Comparison of ENCODE assay signal across 9 cellular contexts in the genomic region with DNA sequence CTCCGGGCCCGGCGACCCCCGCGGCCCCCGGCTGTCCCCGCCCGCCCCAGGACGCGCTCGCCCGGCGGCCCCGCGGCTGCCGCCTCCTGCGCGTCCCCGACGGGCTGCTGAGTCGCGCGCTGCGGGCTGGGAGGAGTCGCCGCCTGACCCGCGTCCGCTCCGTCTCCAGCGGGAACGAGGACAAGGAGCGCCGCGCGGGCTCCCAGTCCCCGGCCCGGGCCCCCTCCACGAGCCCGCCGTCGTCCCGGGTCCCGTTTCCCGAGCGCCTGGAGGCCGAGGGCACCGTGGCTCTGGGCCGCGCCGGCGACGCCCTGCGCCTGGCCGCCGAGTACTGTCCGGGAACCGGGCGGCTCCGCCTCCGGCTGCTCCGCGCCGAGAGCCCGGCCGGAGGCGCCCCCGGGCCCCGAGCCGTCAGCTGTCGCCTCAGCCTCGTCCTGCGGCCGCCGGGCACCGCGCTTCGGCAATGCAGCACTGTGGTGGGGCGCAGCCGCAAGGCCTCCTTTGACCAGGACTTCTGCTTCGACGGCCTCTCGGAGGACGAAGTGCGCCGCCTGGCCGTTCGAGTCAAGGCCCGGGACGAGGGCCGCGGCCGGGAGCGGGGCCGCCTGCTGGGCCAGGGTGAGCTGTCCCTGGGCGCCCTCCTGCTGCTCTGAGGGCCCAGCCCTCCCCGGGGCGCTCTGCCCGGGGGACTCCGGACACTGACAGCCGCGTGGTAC. TPM values are rescaled to one million over a fixed set of nuclear protein-coding genes. Genes with fewer than 3 reads are reported as not detected.
DNase-seq lines count a peak whose midpoint lies in the region; ATAC-seq and TF ChIP-seq lines count a peak whose summit lies in the region.
"Had no signal": no experiment of that assay in that cellular context is flagged by ENCODE, and none has a peak within 500 bp of the region (broad histone marks: within the 10 kb centered on the region; RNA-seq: fewer than 3 reads in every experiment).

No MANE protein-coding gene starts in this region.

- peaks cover 19% of the 10 kb centered on the region for H3K4me1 Mint-ChIP-seq in activated CD8-positive, alpha-beta memory T cell treated with anti-CD3 and anti-CD28 coated beads, Interleukin-2, amount 10 ng/mL, durations not matched to agents 7 days and 5 days
- peaks cover 16 to 20% of the 10 kb centered on the region in 2 donors for H3K4me1 Mint-ChIP-seq in natural killer cell treated with Interleukin-12 subunit alpha and Interleukin-12 subunit beta and Interleukin-15 and Interleukin-18, amount 100 ng/mL, for 72 hours (ENCODE audit: low read depth in 2 of 2)

- DNase-seq in NCI-H1436 (lab: John Stamatoyannopoulos, UW): peak; percentile 11
- no peak for DNase-seq in NCI-H1436 treated with DMSO at 0.1 percent for 48 hours (lab: John Stamatoyannopoulos, UW)
- DNase-seq in HuH-7.5 (ENCODE audit: low spot score): peak; percentile 36
- DNase-seq in activated CD8-positive, alpha-beta memory T cell treated with anti-CD3 and anti-CD28 coated beads, Interleukin-2, amount 10 ng/mL, durations not matched to agents 7 days and 5 days: no peak
- peak; percentile 53 for DNase-seq in fibroblast of pulmonary artery (ENCODE audit: low read depth)
- no peak for DNase-seq in natural killer cell treated with Interleukin-12 subunit alpha and Interleukin-12 subunit beta and Interleukin-15 and Interleukin-18, amount 100 ng/mL, for 72 hours (ENCODE audit: low spot score)
- DNase-seq in RWPE1 (ENCODE audit: low spot score): no peak
- DNase-seq: DND-41 had no signal

- POLR2A ChIA-PET in RWPE1 (lab: Yijun Ruan, JAX; ENCODE audit: low non-redundant PET): no interaction called here

- H3K4me3 Mint-ChIP-seq in activated CD8-positive, alpha-beta memory T cell treated with anti-CD3 and anti-CD28 coated beads, Interleukin-2, amount 10 ng/mL, durations not matched to agents 7 days and 5 days: peak overlapping the region; percentile 73
- peak overlapping the region; percentile 66 for H3K4me3 Mint-ChIP-seq in natural killer cell treated with Interleukin-12 subunit alpha and Interleukin-12 subunit beta and Interleukin-15 and Interleukin-18, amount 100 ng/mL, for 72 hours

- H3K4me3 ChIP-seq in fibroblast of pulmonary artery (replicated peaks; ENCODE audit: low read depth, low read length): peak overlapping the region; percentile 47

- H3K27ac ChIP-seq in RWPE1: no peak overlapping the region

- CTCF ChIA-PET in activated CD8-positive, alpha-beta memory T cell treated with anti-CD3 and anti-CD28 coated beads, Interleukin-2, amount 10 ng/mL, durations not matched to agents 7 days and 5 days (lab: Charles Lee): interaction anchor here (0.8 to 6.0 kb wide), 4 partner anchors 7 to 235 kb away, joined by 3 to 34 read pairs (median 4); partner anchors contain the start of gene VPS13C
- CTCF ChIA-PET in RWPE1 (lab: Yijun Ruan, JAX): interaction anchor here (0.6 to 1.6 kb wide), 3 partner anchors 9 to 181 kb away, joined by 3 to 4 read pairs (median 4); no protein-coding TSS in a partner anchor

- H3K27ac Mint-ChIP-seq in activated CD8-positive, alpha-beta memory T cell treated with anti-CD3 and anti-CD28 coated beads, Interleukin-2, amount 10 ng/mL, durations not matched to agents 7 days and 5 days: no peak overlapping the region
- no peak overlapping the region for H3K27ac Mint-ChIP-seq in natural killer cell treated with Interleukin-12 subunit alpha and Interleukin-12 subunit beta and Interleukin-15 and Interleukin-18, amount 100 ng/mL, for 72 hours

- no peaks in the 10 kb centered on the region for H3K9me3 Mint-ChIP-seq in activated CD8-positive, alpha-beta memory T cell treated with anti-CD3 and anti-CD28 coated beads, Interleukin-2, amount 10 ng/mL, durations not matched to agents 7 days and 5 days (ENCODE audit: low read depth)
- no peaks in the 10 kb centered on the region for H3K9me3 Mint-ChIP-seq in natural killer cell treated with Interleukin-12 subunit alpha and Interleukin-12 subunit beta and Interleukin-15 and Interleukin-18, amount 100 ng/mL, for 72 hours

- peaks cover 42% of the 10 kb centered on the region for H3K27me3 Mint-ChIP-seq in activated CD8-positive, alpha-beta memory T cell treated with anti-CD3 and anti-CD28 coated beads, Interleukin-2, amount 10 ng/mL, durations not matched to agents 7 days and 5 days
- peaks cover 25 to 37% of the 10 kb centered on the region in 2 donors for H3K27me3 Mint-ChIP-seq in natural killer cell treated with Interleukin-12 subunit alpha and Interleukin-12 subunit beta and Interleukin-15 and Interleukin-18, amount 100 ng/mL, for 72 hours

- no peaks in the 10 kb centered on the region for H3K36me3 Mint-ChIP-seq in activated CD8-positive, alpha-beta memory T cell treated with anti-CD3 and anti-CD28 coated beads, Interleukin-2, amount 10 ng/mL, durations not matched to agents 7 days and 5 days
- peaks cover 6% of the 10 kb centered on the region for H3K36me3 Mint-ChIP-seq in natural killer cell treated with Interleukin-12 subunit alpha and Interleukin-12 subunit beta and Interleukin-15 and Interleukin-18, amount 100 ng/mL, for 72 hours

- peak; percentile 63 for ATAC-seq in activated CD8-positive, alpha-beta memory T cell treated with anti-CD3 and anti-CD28 coated beads, Interleukin-2, amount 10 ng/mL, durations not matched to agents 7 days and 5 days
- ATAC-seq in natural killer cell treated with Interleukin-12 subunit alpha and Interleukin-12 subunit beta and Interleukin-15 and Interleukin-18, amount 100 ng/mL, for 72 hours: peak; percentile 77 to 82
- no peak for ATAC-seq in GM19395 (IDR thresholded peaks at IDR 0.05; ENCODE audit: unreplicated experiment)

- TF ChIP-seq CTCF in fibroblast of pulmonary artery (IDR thresholded peaks at IDR 0.05; ENCODE audit: low read length, missing control alignments) (peak; percentile 1), RWPE1 (conservative IDR thresholded peaks at IDR 0.05; ENCODE audit: low read depth) (no peak)

RNA-seq across cellular contexts. Expression of gene C2CD4A, which starts 1.5 kb away (rescaled TPM):
- total RNA-seq in activated CD8-positive, alpha-beta memory T cell treated with anti-CD3 and anti-CD28 coated beads, Interleukin-2, amount 10 ng/mL, durations not matched to agents 7 days and 5 days: under 1 TPM in 1 of 2 experiments, not detected in 1; 0.07 TPM
- not detected for total RNA-seq in natural killer cell treated with Interleukin-12 subunit alpha and Interleukin-12 subunit beta and Interleukin-15 and Interleukin-18, amount 100 ng/mL, for 72 hours

RNA-seq across cellular contexts. Expression of gene VPS13C, which starts 8.0 kb away (rescaled TPM):
- 10 to 100 TPM; 68.9 to 88.8 TPM for total RNA-seq in activated CD8-positive, alpha-beta memory T cell treated with anti-CD3 and anti-CD28 coated beads, Interleukin-2, amount 10 ng/mL, durations not matched to agents 7 days and 5 days
- 10 to 100 TPM; 92.0 to 93.0 TPM for total RNA-seq in natural killer cell treated with Interleukin-12 subunit alpha and Interleukin-12 subunit beta and Interleukin-15 and Interleukin-18, amount 100 ng/mL, for 72 hours

Comparison
In these comparisons a context has a peak if more than half of its experiments do, and no peak if none do; other contexts are left out.
1. DNase-seq: peak in NCI-H1436 (single experiment), HuH-7.5 (single experiment) and fibroblast of pulmonary artery (single experiment); none in NCI-H1436 treated with DMSO at 0.1 percent for 48 hours (single experiment), activated CD8-positive, alpha-beta memory T cell treated with anti-CD3 and anti-CD28 coated beads, Interleukin-2, amount 10 ng/mL, durations not matched to agents 7 days and 5 days (single experiment), natural killer cell treated with Interleukin-12 subunit alpha and Interleukin-12 subunit beta and Interleukin-15 and Interleukin-18, amount 100 ng/mL, for 72 hours (single experiment) and RWPE1 (single experiment).